In the genomic region with DNA sequence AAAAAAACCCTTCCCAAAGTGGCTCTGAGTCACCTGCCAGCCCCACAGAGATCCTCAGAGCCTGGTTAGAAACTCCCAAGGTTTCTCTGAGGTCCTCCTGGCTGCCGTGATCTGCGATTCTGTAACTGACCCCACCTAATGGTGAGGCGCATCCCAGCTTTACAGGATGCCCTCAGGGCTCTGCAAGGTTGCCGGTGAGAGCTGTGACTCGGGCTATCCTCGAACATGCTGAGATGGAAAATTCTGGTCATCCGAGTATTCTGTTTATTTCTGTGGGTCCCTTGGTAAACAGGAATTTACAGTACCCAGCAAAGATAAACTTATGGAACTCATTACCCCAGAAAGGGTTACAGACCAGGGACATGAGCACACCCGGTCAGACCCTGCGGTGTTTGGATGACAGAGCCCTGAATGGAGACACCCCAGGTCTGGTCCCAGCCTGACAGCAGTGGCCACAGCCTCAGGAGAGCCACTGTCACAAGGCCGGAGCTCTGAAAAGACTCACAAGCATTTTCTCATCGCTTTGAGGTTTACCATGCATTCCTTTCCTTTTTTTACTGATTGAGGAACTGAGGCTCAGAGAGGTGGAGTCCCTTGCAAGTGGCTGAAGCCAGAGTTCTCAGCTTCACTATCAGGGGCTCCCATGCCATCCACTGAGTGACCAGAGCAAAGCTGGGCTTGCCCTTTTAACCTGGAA, we compare ENCODE assay signal across 14 cellular contexts. TPM values are rescaled to one million over a fixed set of nuclear protein-coding genes. Genes with fewer than 3 reads are reported as not detected.
DNase-seq lines count a peak whose midpoint lies in the region; ATAC-seq and TF ChIP-seq lines count a peak whose summit lies in the region.
"Had no signal": no experiment of that assay in that cellular context is flagged by ENCODE, and none has a peak within 500 bp of the region (broad histone marks: within the 10 kb centered on the region; RNA-seq: fewer than 3 reads in every experiment).

No MANE protein-coding gene starts in this region.

- H3K4me3 Mint-ChIP-seq in activated naive CD8-positive, alpha-beta T cell treated with anti-CD3 and anti-CD28 coated beads, Interleukin-2, amount 50 U/mL, for 24 hours, result no peak overlapping the region
- H3K4me3 Mint-ChIP-seq: neural progenitor cell had no signal

- H3K27ac ChIP-seq in neutrophil, result peak overlapping the region; percentile 39
- H3K27ac ChIP-seq: neural progenitor cell, SJCRH30, upper lobe of left lung had no signal

- peaks cover 55 to 59% of the 10 kb centered on the region in 2 experiments for H3K4me1 ChIP-seq in neutrophil (ENCODE audit: control insufficient read depth in 1 of 2, insufficient read depth in 1 of 2, low read depth in 1 of 2, low read length in 1 of 2)
- H3K4me1 ChIP-seq: neural progenitor cell had no signal

- no peaks in the 10 kb centered on the region for H3K9me3 Mint-ChIP-seq in activated naive CD8-positive, alpha-beta T cell treated with anti-CD3 and anti-CD28 coated beads, Interleukin-2, amount 50 U/mL, for 24 hours
- H3K9me3 Mint-ChIP-seq: neural progenitor cell had no signal

- ATAC-seq in activated naive CD8-positive, alpha-beta T cell treated with anti-CD3 and anti-CD28 coated beads, Interleukin-2, amount 50 U/mL, for 24 hours, result no peak

- no peak overlapping the region for H3K27ac Mint-ChIP-seq in activated naive CD8-positive, alpha-beta T cell treated with anti-CD3 and anti-CD28 coated beads, Interleukin-2, amount 50 U/mL, for 24 hours
- H3K27ac Mint-ChIP-seq: neural progenitor cell had no signal

- H3K36me3 ChIP-seq in neutrophil, result no peaks in the 10 kb centered on the region
- H3K36me3 ChIP-seq: neural progenitor cell, SJCRH30, upper lobe of left lung had no signal

- no peaks in the 10 kb centered on the region for H3K27me3 ChIP-seq in neutrophil
- H3K27me3 ChIP-seq: neural progenitor cell, SJCRH30, upper lobe of left lung had no signal

- peaks cover 65% of the 10 kb centered on the region for H3K4me1 Mint-ChIP-seq in activated naive CD8-positive, alpha-beta T cell treated with anti-CD3 and anti-CD28 coated beads, Interleukin-2, amount 50 U/mL, for 24 hours

- DNase-seq in NOMO-1 treated with DMSO at 0.1 percent for 48 hours (lab: John Stamatoyannopoulos, UW; ENCODE audit: unreplicated experiment) (peak; percentile 37), NOMO-1 treated with dmso at 0.1 percent for 144 hours (lab: John Stamatoyannopoulos, UW; ENCODE audit: unreplicated experiment) (no peak), M059J (ENCODE audit: low read depth) (peak; percentile 99), astrocyte of the hippocampus (ENCODE audit: low read depth, low spot score) (peak; percentile 78), activated gamma-delta T cell treated with Interleukin-2 at 50 U/mL for 16 hours (no peak)
- DNase-seq in activated CD8-positive, alpha-beta memory T cell treated with anti-CD3 and anti-CD28 coated beads, Interleukin-2, amount 50 U/mL, for 48 hours, result no peak
- DNase-seq in activated naive CD8-positive, alpha-beta T cell treated with anti-CD3 and anti-CD28 coated beads, Interleukin-2, amount 50 U/mL, for 24 hours, result no peak
- DNase-seq: 8988T; NCI-H146; SJCRH30; stimulated activated CD4-positive, alpha-beta T cell treated with anti-CD3 and anti-CD28 coated beads, Interleukin-4, amount 100 ng/mL, for 24 hours; upper lobe of left lung had no signal

- no peak overlapping the region for H3K4me3 ChIP-seq in neutrophil (ENCODE audit: low read depth in 1 of 2, low read length in 1 of 2)
- H3K4me3 ChIP-seq: neural progenitor cell, SJCRH30, upper lobe of left lung had no signal

- no peaks in the 10 kb centered on the region for H3K36me3 Mint-ChIP-seq in activated naive CD8-positive, alpha-beta T cell treated with anti-CD3 and anti-CD28 coated beads, Interleukin-2, amount 50 U/mL, for 24 hours (ENCODE audit: low read depth)
- H3K36me3 Mint-ChIP-seq: neural progenitor cell had no signal

- TF ChIP-seq CTCF in neutrophil (IDR thresholded peaks at IDR 0.05), result no peak

- no peaks in the 10 kb centered on the region for H3K9me3 ChIP-seq in neutrophil
- H3K9me3 ChIP-seq: SJCRH30, upper lobe of left lung had no signal

- no peaks in the 10 kb centered on the region for H3K27me3 Mint-ChIP-seq in activated naive CD8-positive, alpha-beta T cell treated with anti-CD3 and anti-CD28 coated beads, Interleukin-2, amount 50 U/mL, for 24 hours

RNA-seq across cellular contexts. Expression of a gene that starts 22.2 kb away (rescaled TPM):
- total RNA-seq in M059J (2014; rRNA removed; shearing (Covaris generic)), result 7.5 and 9.9 TPM in 2 replicates

RNA-seq across cellular contexts. Expression of a gene that starts 42.3 kb away (rescaled TPM):
- not detected in 2 replicates for total RNA-seq in M059J (2014; rRNA removed; shearing (Covaris generic))
- total RNA-seq: SJCRH30 had no signal

Comparison
In these comparisons a context has a peak if more than half of its experiments do, and no peak if none do; other contexts are left out.
1. DNase-seq: peak in NOMO-1 treated with DMSO at 0.1 percent for 48 hours (single experiment), M059J (single experiment) and astrocyte of the hippocampus (single experiment); none in NOMO-1 treated with dmso at 0.1 percent for 144 hours (single experiment), activated gamma-delta T cell treated with Interleukin-2 at 50 U/mL for 16 hours (single experiment), activated CD8-positive, alpha-beta memory T cell treated with anti-CD3 and anti-CD28 coated beads, Interleukin-2, amount 50 U/mL, for 48 hours (single experiment) and activated naive CD8-positive, alpha-beta T cell treated with anti-CD3 and anti-CD28 coated beads, Interleukin-2, amount 50 U/mL, for 24 hours (single experiment).